9 cellular contexts compared by ENCODE assay signal in the genomic region with DNA sequence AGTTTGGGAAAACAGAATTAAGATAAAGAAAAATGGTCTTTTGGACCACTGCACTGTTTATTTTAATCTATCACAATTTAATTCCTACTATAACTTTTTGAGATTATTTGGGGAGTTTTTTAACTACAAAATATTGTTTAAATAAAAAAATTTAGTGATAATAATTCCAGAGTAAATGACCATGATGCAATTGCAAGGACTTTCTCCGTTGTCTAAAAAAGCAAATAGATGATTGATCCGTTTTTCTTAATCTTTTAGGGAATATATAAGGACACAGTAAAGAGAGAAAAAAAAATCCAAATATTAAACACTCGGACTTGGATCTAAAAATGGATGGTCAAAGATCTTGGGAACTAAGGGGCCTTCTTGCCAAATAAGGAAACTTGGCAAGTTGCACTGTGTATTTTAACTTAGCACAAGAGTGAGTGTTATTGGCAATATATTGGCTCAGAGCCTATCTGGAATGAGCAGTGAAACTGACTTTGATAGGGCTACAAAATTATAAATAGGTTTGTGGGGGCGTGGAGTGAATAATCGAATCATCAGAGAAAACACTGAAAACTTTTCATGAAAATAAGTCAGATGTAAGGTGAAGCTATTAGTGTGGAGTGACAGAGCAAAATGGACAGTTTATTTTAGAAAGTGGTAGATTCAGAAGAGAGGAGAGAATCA. TPM values are rescaled to one million over a fixed set of nuclear protein-coding genes. Genes with fewer than 3 reads are reported as not detected.
A peak's percentile ranks its signal among the peaks of the same experiment; 100 is the strongest.
DNase-seq lines count a peak whose midpoint lies in the region; ATAC-seq, FAIRE-seq and TF ChIP-seq lines count a peak whose summit lies in the region.
"Had no signal": no experiment of that assay in that cellular context is flagged by ENCODE, and none has a peak within 500 bp of the region (broad histone marks: within the 10 kb centered on the region; RNA-seq: fewer than 3 reads in every experiment).

No MANE protein-coding gene starts in this region.

- POLR2A ChIA-PET in AG04450 (lab: Yijun Ruan, JAX) = interaction anchor here (0.9 to 1.1 kb wide), 3 partner anchors 28 to 49 kb away, joined by 3 to 5 read pairs (median 4); no protein-coding TSS in a partner anchor
- POLR2A ChIA-PET in K562 (lab: Yijun Ruan, JAX) = interaction anchor here (0.6 to 5.2 kb wide), 5 partner anchors 9 to 30 kb away, joined by 3 to 51 read pairs (median 4); no protein-coding TSS in a partner anchor

- H3K4me3 ChIP-seq in AG04450 (ENCODE audit: low read depth, low read length) (peak overlapping the region; percentile 75), K562 (peak overlapping the region; percentile 66; the same call in 1 of the 2 replicates), muscle layer of colon (ENCODE audit: low read depth in 1 of 2, low read length in 2 of 2) (peak overlapping the region; percentile 84 to 86)

- peaks cover 66% of the 10 kb centered on the region for H3K79me2 ChIP-seq in K562 (ENCODE audit: control insufficient read depth, insufficient read depth, low read length)

- H3K9me3 ChIP-seq in AG04450 (ENCODE audit: control insufficient read depth, insufficient read depth, low read length) (no peaks in the 10 kb centered on the region), K562 (replicated peaks; ENCODE audit: control insufficient read depth, insufficient read depth, low read depth, low read length) (no peaks in the 10 kb centered on the region), muscle layer of colon (ENCODE audit: low read length) (no peaks in the 10 kb centered on the region)

- no peak for DNase-seq in AG04450 (ENCODE audit: low read depth, low spot score)
- DNase-seq in HFFc6 = no peak
- peak in 3 of 4 experiments; percentile 28 to 44 (median 44) for DNase-seq in K562 (ENCODE audit: extremely low read depth in 1 of 4, low spot score in 3 of 4)
- no peak for DNase-seq in Ammon's horn (ENCODE audit: low spot score)
- no peak for DNase-seq in head of caudate nucleus
- DNase-seq: hippocampal formation had no signal

- FAIRE-seq in K562 (lab: Jason Lieb, UNC) = no peak

- H3K9ac ChIP-seq in K562 (ENCODE audit: insufficient read depth in 1 of 2, low read depth in 2 of 2, low read length in 2 of 2) = peak overlapping the region in 1 of 2 experiments; percentile 85; a peak in 2 of 4 replicates
- H3K9ac ChIP-seq in muscle layer of colon (ENCODE audit: low read length) = peak overlapping the region; percentile 98

- intact Hi-C loops in K562 (cut with micrococcal nuclease) = loop anchor here (2.0 kb wide), 1 partner anchor 133 kb away; no protein-coding TSS in a partner anchor
- intact Hi-C loops in head of caudate nucleus (cut with DNase I) = no loop called here

- ATAC-seq in K562 (no peak), GM18909 (IDR thresholded peaks at IDR 0.05; ENCODE audit: poor library complexity, unreplicated experiment) (no peak), HG03097 (IDR thresholded peaks at IDR 0.05; ENCODE audit: low FRiP score, unreplicated experiment) (no peak)

- no peak overlapping the region for H2AFZ ChIP-seq in K562 (ENCODE audit: low read depth, low read length)

- in situ Hi-C loops in K562 (cut with MboI) = no loop called here

- peaks cover 71% of the 10 kb centered on the region for H3K4me1 Mint-ChIP-seq in HFFc6 (ENCODE audit: low read depth)

- no peaks in the 10 kb centered on the region for H3K9me1 ChIP-seq in K562 (ENCODE audit: control insufficient read depth, insufficient read depth, low read length)

- H3K27me3 Mint-ChIP-seq in HFFc6 (ENCODE audit: insufficient read depth) = no peaks in the 10 kb centered on the region; the same call in 1 of the 2 replicates

- no peak for TF ChIP-seq POLR2A in K562 (conservative IDR thresholded peaks at IDR 0.05)

- no TSS peak for BruUV-seq in K562 (replicated peaks; lab: Mats Ljungman, UMichigan)

- no peaks in the 10 kb centered on the region for H4K20me1 ChIP-seq in K562 (replicated peaks; ENCODE audit: control insufficient read depth, insufficient read depth, low read length)

- 3% methylated on average over 5 of the region's 5 CpGs for WGBS in K562 (ENCODE audit: insufficient coverage, low coverage, missing lambda C conversion rate)

- H3K4me2 ChIP-seq in K562 (ENCODE audit: insufficient read depth, low read length) = peak overlapping the region; percentile 44

- H3K36me3 Mint-ChIP-seq in HFFc6 (ENCODE audit: low read depth) = peaks cover 24% of the 10 kb centered on the region

- peak; percentile 51; the same call in 1 of the 2 replicates for TF ChIP-seq EP300 in K562 (IDR thresholded peaks at IDR 0.05; ENCODE audit: low read length)

- H3K4me1 ChIP-seq in K562 (replicated peaks in 1 of 2; ENCODE audit: control insufficient read depth in 2 of 2, insufficient read depth in 2 of 2, low read length in 2 of 2) = peaks cover 17% of the 10 kb centered on the region in 2 experiments; a peak in 4 of 5 replicates
- peaks cover 34% of the 10 kb centered on the region for H3K4me1 ChIP-seq in muscle layer of colon (ENCODE audit: insufficient read depth, low read length)

- TF ChIP-seq RAD21 in K562 (CRISPR knock-in tag; conservative IDR thresholded peaks at IDR 0.05 in 1 of 2, IDR thresholded peaks at IDR 0.05 in 1 of 2) = no peak

- H3K36me3 ChIP-seq in K562 (ENCODE audit: control insufficient read depth, insufficient read depth, low read length) = peaks cover 4% of the 10 kb centered on the region; the same call in 1 of the 3 replicates
- no peaks in the 10 kb centered on the region for H3K36me3 ChIP-seq in muscle layer of colon (ENCODE audit: insufficient read depth, low read length)

- TF ChIP-seq CTCF in AG04450 (IDR thresholded peaks at IDR 0.05; ENCODE audit: low read depth, low read length) = no peak
- no peak for TF ChIP-seq CTCF in HFFc6 (IDR thresholded peaks at IDR 0.05)
- TF ChIP-seq CTCF in K562 (IDR thresholded peaks at IDR 0.05 in 2 of 3, conservative IDR thresholded peaks at IDR 0.05 in 1 of 3; ENCODE audit: insufficient read depth in 2 of 3, low read depth in 1 of 3, low read length in 3 of 3) = no peak

- H3K9me3 Mint-ChIP-seq in HFFc6 = no peaks in the 10 kb centered on the region

- H3K27me3 ChIP-seq in AG04450 (ENCODE audit: control insufficient read depth, insufficient read depth, low read length) (no peaks in the 10 kb centered on the region), K562 (ENCODE audit: control insufficient read depth in 2 of 2, insufficient read depth in 2 of 2, low read length in 2 of 2) (no peaks in the 10 kb centered on the region), muscle layer of colon (ENCODE audit: control insufficient read depth in 1 of 2, insufficient read depth in 2 of 2, low read length in 2 of 2) (no peaks in the 10 kb centered on the region)

- no peak overlapping the region for H3K27ac ChIP-seq in AG04450 (ENCODE audit: low read depth, low read length)
- peak overlapping the region; percentile 78 for H3K27ac ChIP-seq in K562 (ENCODE audit: extremely low read depth, low read depth, low read length)
- peak overlapping the region; percentile 84 for H3K27ac ChIP-seq in muscle layer of colon (ENCODE audit: low read depth, low read length)

- CTCF ChIA-PET in AG04450 (lab: Charles Lee) = interaction anchor here (1.5 to 4.7 kb wide), 3 partner anchors 50 to 133 kb away, joined by 3 to 31 read pairs (median 7); no protein-coding TSS in a partner anchor
- CTCF ChIA-PET in K562 (lab: Yijun Ruan, JAX; ENCODE audit: low intra/inter-chr PET ratio) = interaction anchor here (0.6 kb wide), 1 partner anchor 137 kb away, joined by 4 read pairs; no protein-coding TSS in a partner anchor

- peak overlapping the region; percentile 93 for H3K4me3 Mint-ChIP-seq in HFFc6

- peak overlapping the region; percentile 97 for H3K27ac Mint-ChIP-seq in HFFc6

TF ChIP-seq in K562, 482 proteins besides CTCF, POLR2A, EP300 and RAD21 (continues in another document):
- TF ChIP-seq HNRNPL (IDR thresholded peaks at IDR 0.05; ENCODE audit: low read depth, low read length) (no peak), ZNF316 (IDR thresholded peaks at IDR 0.05) (0 out of 2 replicates have a peak, but pooled peaks have one; percentile 9), ZNF143 (CRISPR knock-in tag; IDR thresholded peaks at IDR 0.05) (no peak), SLC30A9 (CRISPR knock-in tag; IDR thresholded peaks at IDR 0.05) (no peak)
- TF ChIP-seq, protein P1, sequence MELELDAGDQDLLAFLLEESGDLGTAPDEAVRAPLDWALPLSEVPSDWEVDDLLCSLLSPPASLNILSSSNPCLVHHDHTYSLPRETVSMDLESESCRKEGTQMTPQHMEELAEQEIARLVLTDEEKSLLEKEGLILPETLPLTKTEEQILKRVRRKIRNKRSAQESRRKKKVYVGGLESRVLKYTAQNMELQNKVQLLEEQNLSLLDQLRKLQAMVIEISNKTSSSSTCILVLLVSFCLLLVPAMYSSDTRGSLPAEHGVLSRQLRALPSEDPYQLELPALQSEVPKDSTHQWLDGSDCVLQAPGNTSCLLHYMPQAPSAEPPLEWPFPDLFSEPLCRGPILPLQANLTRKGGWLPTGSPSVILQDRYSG (tag; conservative IDR thresholded peaks at IDR 0.05; ENCODE audit: low read depth) = no peak
- TF ChIP-seq, protein P2, sequence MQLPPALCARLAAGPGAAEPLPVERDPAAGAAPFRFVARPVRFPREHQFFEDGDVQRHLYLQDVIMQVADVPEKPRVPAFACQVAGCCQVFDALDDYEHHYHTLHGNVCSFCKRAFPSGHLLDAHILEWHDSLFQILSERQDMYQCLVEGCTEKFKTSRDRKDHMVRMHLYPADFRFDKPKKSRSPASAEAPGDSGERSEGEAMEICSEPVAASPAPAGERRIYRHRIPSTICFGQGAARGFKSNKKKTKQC (CRISPR knock-in tag; IDR thresholded peaks at IDR 0.05) = no peak

RNA-seq across cellular contexts. Expression of a gene that starts 2.0 kb away (rescaled TPM):
- polyA plus RNA-seq in AG04450 (2011; rRNA removed) (59.8 and 74.6 TPM in 2 replicates), K562 (2011; rRNA removed) (26.0 and 29.8 TPM in 2 replicates), K562 (2014; fragmentation: Illumina TruSeq; extraction: Trizol) (25.6 and 27.3 TPM in 2 replicates), K562 (2014; fragmentation: Nextera tagmentation; extraction: Ambion mirVana) (1 to 10 TPM; 9.8 to 9.9 TPM), K562 (2014; rRNA removed) (16.0 and 17.2 TPM in 2 replicates)
- polyA minus RNA-seq in AG04450 (2011; rRNA and poly(A)+ RNA removed) = 54.5 and 83.6 TPM in 2 replicates
- total RNA-seq in HFFc6 (2021; fragmentation: NEBNext Ultra II Directional; extraction: Animal tissue kit (Norgen Biotek cat#: 25700)) = 100 to 1,000 TPM; 126 to 150 (median 134) TPM
- 28.1 and 49.5 TPM in 2 replicates for total RNA-seq in K562 (2011; cell fraction: chromatin; rRNA removed; ENCODE audit: low replicate concordance)
- total RNA-seq in K562 (2011; cell fraction: nucleolus; rRNA removed) = 9.5 and 14.5 TPM in 2 replicates
- 23.2 and 33.6 TPM in 2 replicates for total RNA-seq in K562 (2011; cell fraction: nucleoplasm; rRNA removed)
- total RNA-seq in K562 (2014; rRNA removed) (19.2 and 19.3 TPM in 2 replicates), K562 (2014; rRNA removed; fragmentation: Illumina TruSeq; extraction: Trizol) (34.2 and 38.0 TPM in 2 replicates), K562 (2015; rRNA removed; fragmentation: Illumina TruSeq; extraction: Trizol) (30.2 and 32.8 TPM in 2 replicates), K562 (2021) (28.2 and 30.4 TPM in 2 replicates)
- 8.6 and 15.5 TPM in 2 replicates for polyA plus RNA-seq in K562 (2011; cell fraction: cytosol; rRNA removed)
- 13.8 and 17.0 TPM in 2 replicates for polyA plus RNA-seq in K562 (2011; cell fraction: nucleus; rRNA removed)
- polyA plus RNA-seq in K562 (2012) = 15.6 and 16.9 TPM in 2 replicates
- 47.1 and 53.1 TPM in 2 replicates for polyA minus RNA-seq in K562 (2011; rRNA and poly(A)+ RNA removed)
- 25.6 and 51.2 TPM in 2 replicates for polyA minus RNA-seq in K562 (2011; cell fraction: cytosol; rRNA and poly(A)+ RNA removed)
- polyA minus RNA-seq in K562 (2011; cell fraction: nucleus; rRNA and poly(A)+ RNA removed) = 16.3 and 27.7 TPM in 2 replicates

Comparison
In these comparisons a context has a peak if more than half of its experiments do, and no peak if none do; other contexts are left out.
1. DNase-seq: peak in K562 (3 of 4); none in AG04450 (single experiment), HFFc6 (single experiment), Ammon's horn (single experiment) and head of caudate nucleus (0 of 42).
2. Peak in every context shown above with its lines, with median percentiles within 50 percentile points of each other: H3K4me3 ChIP-seq.